Comparison of ENCODE assay signal across 1 cellular context in genomic region chr5:36496471-36496870, GRCh38.
TF ChIP-seq lines count a peak whose summit lies in the region.

No MANE protein-coding gene starts in this region.

TF ChIP-seq in H1, 55 proteins besides CTCF, POLR2A, EP300 and RAD21 (continued from another document):
- TF ChIP-seq USF2 (IDR thresholded peaks at IDR 0.05; ENCODE audit: low read length) (no peak), POU5F1 (IDR thresholded peaks at IDR 0.05; ENCODE audit: low read depth, low read length) (no peak), SIN3A (conservative IDR thresholded peaks at IDR 0.05 in 1 of 2, IDR thresholded peaks at IDR 0.05 in 1 of 2; ENCODE audit: low read depth in 1 of 2, low read length in 2 of 2) (no peak), ZNF274 (IDR thresholded peaks at IDR 0.05; ENCODE audit: borderline replicate concordance, extremely low read depth, low read length) (no peak), BCL11A (IDR thresholded peaks at IDR 0.05; ENCODE audit: low read depth in 2 of 2, low read length in 2 of 2) (no peak), EGR1 (IDR thresholded peaks at IDR 0.05; ENCODE audit: borderline replicate concordance, low read depth, low read length) (no peak), CEBPB (IDR thresholded peaks at IDR 0.05; ENCODE audit: low read depth, low read length) (no peak), PHF8 (conservative IDR thresholded peaks at IDR 0.05; ENCODE audit: low read depth, low read length) (no peak), JUN (IDR thresholded peaks at IDR 0.05; ENCODE audit: low read depth, low read length) (no peak), EZH2 (IDR thresholded peaks at IDR 0.05; ENCODE audit: low read depth, low read length, severe bottlenecking) (no peak), TBP (IDR thresholded peaks at IDR 0.05; ENCODE audit: low read depth, low read length) (no peak), NANOG (IDR thresholded peaks at IDR 0.05; ENCODE audit: insufficient read depth, low read depth, low read length, poor library complexity, severe bottlenecking) (no peak), JUND (IDR thresholded peaks at IDR 0.05; ENCODE audit: low read length) (no peak), SRF (IDR thresholded peaks at IDR 0.05; ENCODE audit: low read depth, low read length) (no peak)
- TF ChIP-seq, protein P1, sequence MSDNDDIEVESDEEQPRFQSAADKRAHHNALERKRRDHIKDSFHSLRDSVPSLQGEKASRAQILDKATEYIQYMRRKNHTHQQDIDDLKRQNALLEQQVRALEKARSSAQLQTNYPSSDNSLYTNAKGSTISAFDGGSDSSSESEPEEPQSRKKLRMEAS (IDR thresholded peaks at IDR 0.05), result no peak
